In genomic region chr1:42219627-42220026, GRCh38 we compare ENCODE assay signal across 34 cellular contexts. TPM values are rescaled to one million over a fixed set of nuclear protein-coding genes. Genes with fewer than 3 reads are reported as not detected.
"Had no signal": no experiment of that assay in that cellular context is flagged by ENCODE, and none has a peak within 500 bp of the region (broad histone marks: within the 10 kb centered on the region; RNA-seq: fewer than 3 reads in every experiment).

No MANE protein-coding gene starts in this region.

- H3K27ac ChIP-seq: coronary artery, esophagus squamous epithelium, heart right ventricle, left lung, prostate gland, right atrium auricular region, thyroid gland had no signal

- DNase-seq: dermis blood vessel endothelial cell; effector memory CD4-positive, alpha-beta T cell; erythroblast; esophagus squamous epithelium; foreskin melanocyte; glutamatergic neuron; heart right ventricle; hippocampal formation; left cardiac atrium; left lung; mesenchymal stem cell; mucosa of descending colon; naive B cell; stimulated activated CD4-positive, alpha-beta T cell treated with anti-CD3 and anti-CD28 coated beads, Interleukin-12 subunit alpha, Interleukin-12 subunit beta, amount 100 ng/mL, for 4 hours; stimulated activated CD4-positive, alpha-beta T cell treated with anti-CD3 and anti-CD28 coated beads, Interleukin-1b, Interleukin-23, amount 100 ng/mL, for 48 hours; stimulated activated CD4-positive, alpha-beta T cell treated with anti-CD3 and anti-CD28 coated beads, Interleukin-4, amount 100 ng/mL, for 1 hour; stimulated activated CD8-positive, alpha-beta memory T cell treated with anti-CD3 and anti-CD28 coated beads, Interleukin-4, amount 100 ng/mL, for 48 hours; stimulated activated naive CD4-positive, alpha-beta T cell treated with Interleukin-2 at 50 U/mL for 16 hours; stomach; thyroid gland had no signal

- H3K4me3 Mint-ChIP-seq: mesothelial cell of epicardium; naive B cell; natural killer cell treated with Interleukin-12 subunit alpha and Interleukin-12 subunit beta and Interleukin-15 and Interleukin-18, amount 100 ng/mL, for 72 hours; neural crest cell had no signal

- H3K27me3 ChIP-seq: esophagus squamous epithelium, heart right ventricle, left lung, right atrium auricular region, stomach, thyroid gland had no signal

- H3K9me3 ChIP-seq: esophagus squamous epithelium, left lung, mucosa of descending colon, prostate gland, right atrium auricular region, stomach, thyroid gland had no signal

- H3K27me3 Mint-ChIP-seq: naive B cell; natural killer cell treated with Interleukin-12 subunit alpha and Interleukin-12 subunit beta and Interleukin-15 and Interleukin-18, amount 100 ng/mL, for 72 hours had no signal

- H3K9me3 Mint-ChIP-seq: natural killer cell treated with Interleukin-12 subunit alpha and Interleukin-12 subunit beta and Interleukin-15 and Interleukin-18, amount 100 ng/mL, for 72 hours had no signal

- H3K4me3 ChIP-seq: coronary artery, esophagus squamous epithelium, heart right ventricle, left lung, mucosa of descending colon, prostate gland, right atrium auricular region, smooth muscle cell, stomach, thyroid gland had no signal

- H3K4me1 ChIP-seq: prostate gland had no signal

- H3K36me3 ChIP-seq: left lung, prostate gland, right atrium auricular region, thyroid gland had no signal

- H3K27ac Mint-ChIP-seq: mesothelial cell of epicardium had no signal

- ATAC-seq: heart right ventricle; left cardiac atrium; left lung; mucosa of descending colon; natural killer cell treated with Interleukin-12 subunit alpha and Interleukin-12 subunit beta and Interleukin-15 and Interleukin-18, amount 100 ng/mL, for 72 hours; sciatic nerve had no signal

- H3K4me2 ChIP-seq: smooth muscle cell had no signal

RNA-seq across cellular contexts. Expression of gene GUCA2A, which starts 55.1 kb away (rescaled TPM):
- total RNA-seq: dermis blood vessel endothelial cell; esophagus squamous epithelium; heart right ventricle; kidney epithelial cell; left cardiac atrium; left lung; lower leg skin; lung microvascular endothelial cell; mesothelial cell of epicardium; natural killer cell treated with Interleukin-12 subunit alpha and Interleukin-12 subunit beta and Interleukin-15 and Interleukin-18, amount 100 ng/mL, for 72 hours; neural crest cell; osteoblast; prostate gland; right atrium auricular region; sciatic nerve; smooth muscle cell; temporal lobe; thyroid gland; urinary bladder had no signal
- polyA plus RNA-seq: heart right ventricle, smooth muscle cell, stomach, urinary bladder had no signal
